ENCODE assay signal across 32 cellular contexts in the genomic region with DNA sequence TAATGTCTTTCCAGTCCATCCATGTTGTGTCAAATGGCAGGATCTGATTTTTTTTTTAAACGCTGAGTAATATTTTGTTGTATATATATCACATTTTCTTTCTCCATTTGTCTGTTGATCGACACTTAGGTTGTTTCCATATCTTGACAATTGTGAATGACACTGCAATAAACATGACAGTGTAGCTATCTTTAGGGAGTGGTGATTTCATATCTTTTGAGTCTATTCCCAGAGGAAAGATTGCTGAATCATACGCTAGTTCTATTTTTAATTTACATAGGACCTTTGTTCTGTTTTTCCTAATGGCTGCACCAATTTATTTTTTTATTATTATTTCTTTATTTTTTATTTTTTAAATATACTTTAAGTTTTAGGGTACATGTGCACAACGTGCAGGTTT.
"Had no signal": no experiment of that assay in that cellular context is flagged by ENCODE, and none has a peak within 500 bp of the region (broad histone marks: within the 10 kb centered on the region; RNA-seq: fewer than 3 reads in every experiment).

No MANE protein-coding gene starts in this region.

- H3K9me3 ChIP-seq: Peyer's patch had no signal

- H3K27ac ChIP-seq: brain microvascular endothelial cell, Peyer's patch, WERI-Rb-1 had no signal

- H3K4me3 ChIP-seq: Peyer's patch had no signal

- DNase-seq: activated CD4-positive, alpha-beta memory T cell treated with anti-CD3 and anti-CD28 coated beads, Interleukin-2, amount 10 ng/mL, durations not matched to agents 7 days and 5 days; activated CD4-positive, alpha-beta T cell treated with anti-CD3 and anti-CD28 coated beads for 1 hour; activated CD4-positive, alpha-beta T cell treated with anti-CD3 and anti-CD28 coated beads for 48 hours; activated CD4-positive, CD25-positive, alpha-beta regulatory T cell; activated CD8-positive, alpha-beta memory T cell treated with anti-CD3 and anti-CD28 coated beads for 24 hours; activated CD8-positive, alpha-beta memory T cell treated with anti-CD3 and anti-CD28 coated beads, Interleukin-2, amount 10 ng/mL, durations not matched to agents 7 days and 5 days; activated CD8-positive, alpha-beta memory T cell treated with anti-CD3 and anti-CD28 coated beads, Interleukin-2, amount 50 U/mL, for 48 hours; activated effector memory CD4-positive, alpha-beta T cell treated with anti-CD3 and anti-CD28 coated beads, Interleukin-2, amount 50 U/mL, for 16 hours; activated naive CD4-positive, alpha-beta T cell; activated naive CD4-positive, alpha-beta T cell treated with anti-CD3 and anti-CD28 coated beads, Interleukin-2, amount 50 U/mL, for 16 hours; activated naive CD8-positive, alpha-beta T cell treated with anti-CD3 and anti-CD28 coated beads for 36 hours; activated T-cell treated with anti-CD3 and anti-CD28 coated beads, Interleukin-2, amount 50 U/mL, for 48 hours; amniotic stem cell; aorta; brain microvascular endothelial cell; Karpas-422; KBM-7; NCI-H1105; NCI-H1417 treated with DMSO at 0.1 percent for 48 hours; NCI-H187 treated with DMSO at 0.1 percent for 48 hours; NCI-H2081; NCI-H2171 treated with DMSO at 0.1 percent for 48 hours; NCI-H2227 treated with DMSO at 0.1 percent for 48 hours; NCI-H446; NCI-H524; PC-3; Peyer's patch; RPMI8226; SW 1271; T-helper 1 cell; T1000; WERI-Rb-1 had no signal

- H3K36me3 ChIP-seq: brain microvascular endothelial cell, Peyer's patch, WERI-Rb-1 had no signal

- H3K27me3 ChIP-seq: brain microvascular endothelial cell, Peyer's patch had no signal

- ATAC-seq: activated CD8-positive, alpha-beta memory T cell treated with anti-CD3 and anti-CD28 coated beads, Interleukin-2, amount 10 ng/mL, durations not matched to agents 7 days and 5 days; PC-3 had no signal

- H3K4me1 ChIP-seq: Peyer's patch had no signal
